17 cellular contexts compared by ENCODE assay signal in genomic region chr11:86476109-86476861, GRCh38.
DNase-seq lines count a peak whose midpoint lies in the region; ATAC-seq and TF ChIP-seq lines count a peak whose summit lies in the region.
"Had no signal": no experiment of that assay in that cellular context is flagged by ENCODE, and none has a peak within 500 bp of the region (broad histone marks: within the 10 kb centered on the region; RNA-seq: fewer than 3 reads in every experiment).

No MANE protein-coding gene starts in this region.

- intact Hi-C loops in body of pancreas (cut with DNase I), result no loop called here
- intact Hi-C loops in left ventricle myocardium superior (cut with micrococcal nuclease), result no loop called here
- intact Hi-C loops in CD4-positive, alpha-beta T cell (cut with DNase I, micrococcal nuclease), result no loop called here
- intact Hi-C loops in activated T-helper 2 cell treated with anti-CD3 and anti-CD28 coated beads, Interferon-gamma antibody, Interleukin-2, Interleukin-4, amounts not matched to agents 10 μg/mL and 5 μg/mL and 100 μg/mL, durations not matched to agents 14 hours and 24 hours and 36 hours (cut with micrococcal nuclease), result no loop called here

- peaks cover 2% of the 10 kb centered on the region for H3K27me3 Mint-ChIP-seq in nephron progenitor cell (ENCODE audit: low read depth, poor library complexity)
- no peaks in the 10 kb centered on the region for H3K27me3 Mint-ChIP-seq in type B pancreatic cell
- no peaks in the 10 kb centered on the region for H3K27me3 Mint-ChIP-seq in CD4-positive, alpha-beta T cell
- H3K27me3 Mint-ChIP-seq in activated T-helper 2 cell treated with anti-CD3 and anti-CD28 coated beads, Interferon-gamma antibody, Interleukin-2, Interleukin-4, amounts not matched to agents 10 μg/mL and 5 μg/mL and 100 μg/mL, durations not matched to agents 14 hours and 24 hours and 36 hours (ENCODE audit: low read depth), result no peaks in the 10 kb centered on the region
- H3K27me3 Mint-ChIP-seq: CD4-positive, CD25-positive, alpha-beta regulatory T cell had no signal

- peak overlapping the region in 1 of 4 donors; percentile 10 for H3K27ac ChIP-seq in body of pancreas
- H3K27ac ChIP-seq in CD4-positive, alpha-beta T cell (ENCODE audit: low read depth, low read length), result no peak overlapping the region
- H3K27ac ChIP-seq: pancreas, SK-N-MC, WERI-Rb-1 had no signal

- no peak for TF ChIP-seq POLR2A in body of pancreas (IDR thresholded peaks at IDR 0.05)

- no peak for DNase-seq in body of pancreas
- DNase-seq in left ventricle myocardium superior, result no peak
- DNase-seq in nephron progenitor cell, result no peak
- DNase-seq in type B pancreatic cell (ENCODE audit: extremely low spot score, unreplicated experiment), result no peak
- DNase-seq in CD4-positive, alpha-beta T cell, result no peak
- DNase-seq in activated T-helper 2 cell treated with anti-CD3 and anti-CD28 coated beads, Interferon-gamma antibody, Interleukin-2, Interleukin-4, amounts not matched to agents 10 μg/mL and 5 μg/mL and 100 μg/mL, durations not matched to agents 14 hours and 24 hours and 36 hours (ENCODE audit: low spot score), result no peak
- DNase-seq in GF-D8 (lab: John Stamatoyannopoulos, UW), result no peak
- no peak for DNase-seq in NCI-H526 (lab: John Stamatoyannopoulos, UW)
- DNase-seq: CD4-positive, CD25-positive, alpha-beta regulatory T cell; HCEC 1CT; kidney glomerular epithelial cell; NCI-H2107; pancreas; stimulated activated CD4-positive, alpha-beta T cell treated with anti-CD3 and anti-CD28 coated beads, Interleukin-2, amount 100 ng/mL, for 24 hours; WERI-Rb-1 had no signal

- H3K4me1 ChIP-seq in body of pancreas, result no peaks in the 10 kb centered on the region

- no peak overlapping the region for H3K4me3 ChIP-seq in body of pancreas
- H3K4me3 ChIP-seq: pancreas, SK-N-MC had no signal

- POLR2A ChIA-PET in CD4-positive, alpha-beta T cell (lab: Charles Lee), result no interaction called here

- ATAC-seq in body of pancreas (peak; percentile 25), left ventricle myocardium superior (peak; percentile 80)
- no peak for ATAC-seq in CD4-positive, alpha-beta T cell (ENCODE audit: poor library complexity)
- ATAC-seq: activated naive CD4-positive, alpha-beta T cell treated with anti-CD3 and anti-CD28 coated beads, Interleukin-2, amount 50 U/mL, for 72 hours had no signal

- peaks cover 4% of the 10 kb centered on the region for H3K9me3 Mint-ChIP-seq in nephron progenitor cell
- peaks cover 5% of the 10 kb centered on the region for H3K9me3 Mint-ChIP-seq in type B pancreatic cell
- no peaks in the 10 kb centered on the region for H3K9me3 Mint-ChIP-seq in CD4-positive, alpha-beta T cell
- no peaks in the 10 kb centered on the region for H3K9me3 Mint-ChIP-seq in activated T-helper 2 cell treated with anti-CD3 and anti-CD28 coated beads, Interferon-gamma antibody, Interleukin-2, Interleukin-4, amounts not matched to agents 10 μg/mL and 5 μg/mL and 100 μg/mL, durations not matched to agents 14 hours and 24 hours and 36 hours
- H3K9me3 Mint-ChIP-seq: activated naive CD4-positive, alpha-beta T cell treated with anti-CD3 and anti-CD28 coated beads, Interleukin-2, amount 50 U/mL, for 72 hours had no signal

- H3K27me3 ChIP-seq in body of pancreas, result no peaks in the 10 kb centered on the region
- H3K27me3 ChIP-seq in CD4-positive, alpha-beta T cell (ENCODE audit: control insufficient read depth, insufficient read depth, low read length), result no peaks in the 10 kb centered on the region
- H3K27me3 ChIP-seq: pancreas had no signal

- H3K4me3 Mint-ChIP-seq in nephron progenitor cell (no peak overlapping the region), type B pancreatic cell (peak overlapping the region; percentile 18)
- H3K4me3 Mint-ChIP-seq in CD4-positive, alpha-beta T cell, result no peak overlapping the region
- H3K4me3 Mint-ChIP-seq in activated T-helper 2 cell treated with anti-CD3 and anti-CD28 coated beads, Interferon-gamma antibody, Interleukin-2, Interleukin-4, amounts not matched to agents 10 μg/mL and 5 μg/mL and 100 μg/mL, durations not matched to agents 14 hours and 24 hours and 36 hours (ENCODE audit: low read depth), result no peak overlapping the region
- H3K4me3 Mint-ChIP-seq: CD4-positive, CD25-positive, alpha-beta regulatory T cell had no signal

- H3K27ac Mint-ChIP-seq in nephron progenitor cell, result peak overlapping the region; percentile 78
- peak overlapping the region; percentile 7 for H3K27ac Mint-ChIP-seq in type B pancreatic cell
- no peak overlapping the region for H3K27ac Mint-ChIP-seq in CD4-positive, alpha-beta T cell
- H3K27ac Mint-ChIP-seq in activated T-helper 2 cell treated with anti-CD3 and anti-CD28 coated beads, Interferon-gamma antibody, Interleukin-2, Interleukin-4, amounts not matched to agents 10 μg/mL and 5 μg/mL and 100 μg/mL, durations not matched to agents 14 hours and 24 hours and 36 hours, result no peak overlapping the region
- H3K27ac Mint-ChIP-seq: activated naive CD4-positive, alpha-beta T cell treated with anti-CD3 and anti-CD28 coated beads, Interleukin-2, amount 50 U/mL, for 72 hours; CD4-positive, CD25-positive, alpha-beta regulatory T cell had no signal

- no peaks in the 10 kb centered on the region for H3K9me3 ChIP-seq in body of pancreas
- no peaks in the 10 kb centered on the region for H3K9me3 ChIP-seq in CD4-positive, alpha-beta T cell (ENCODE audit: control insufficient read depth, low read length)
- H3K9me3 ChIP-seq: pancreas had no signal

- TF ChIP-seq CTCF in body of pancreas (IDR thresholded peaks at IDR 0.05) (no peak), nephron progenitor cell (IDR thresholded peaks at IDR 0.05) (no peak), type B pancreatic cell (conservative IDR thresholded peaks at IDR 0.05) (no peak)
- no peak for TF ChIP-seq CTCF in CD4-positive, alpha-beta T cell (IDR thresholded peaks at IDR 0.05)

- peaks cover 59% of the 10 kb centered on the region for H3K4me1 Mint-ChIP-seq in nephron progenitor cell
- peaks cover 15% of the 10 kb centered on the region for H3K4me1 Mint-ChIP-seq in type B pancreatic cell (ENCODE audit: unreplicated experiment)
- H3K4me1 Mint-ChIP-seq in CD4-positive, alpha-beta T cell (ENCODE audit: low read depth), result no peaks in the 10 kb centered on the region
- H3K4me1 Mint-ChIP-seq in activated T-helper 2 cell treated with anti-CD3 and anti-CD28 coated beads, Interferon-gamma antibody, Interleukin-2, Interleukin-4, amounts not matched to agents 10 μg/mL and 5 μg/mL and 100 μg/mL, durations not matched to agents 14 hours and 24 hours and 36 hours (ENCODE audit: low read depth), result peaks cover 5% of the 10 kb centered on the region
- H3K4me1 Mint-ChIP-seq: CD4-positive, CD25-positive, alpha-beta regulatory T cell had no signal

- H3K36me3 ChIP-seq in body of pancreas (replicated peaks in 1 of 2; ENCODE audit: insufficient read depth in 1 of 2, low read depth in 2 of 2), result no peaks in the 10 kb centered on the region
- H3K36me3 ChIP-seq: pancreas had no signal

- CTCF ChIA-PET in CD4-positive, alpha-beta T cell (lab: Charles Lee), result no interaction called here

- H3K36me3 Mint-ChIP-seq in nephron progenitor cell (ENCODE audit: low read depth) (peaks cover 4% of the 10 kb centered on the region), type B pancreatic cell (peaks cover 14% of the 10 kb centered on the region)
- H3K36me3 Mint-ChIP-seq in CD4-positive, alpha-beta T cell (ENCODE audit: low read depth), result no peaks in the 10 kb centered on the region
- no peaks in the 10 kb centered on the region for H3K36me3 Mint-ChIP-seq in activated T-helper 2 cell treated with anti-CD3 and anti-CD28 coated beads, Interferon-gamma antibody, Interleukin-2, Interleukin-4, amounts not matched to agents 10 μg/mL and 5 μg/mL and 100 μg/mL, durations not matched to agents 14 hours and 24 hours and 36 hours (ENCODE audit: low read depth)

- 79 to 85% methylated on average over 6 of the region's 6 CpGs for WGBS in body of pancreas, 2 donors

Comparison
In these comparisons a context has a peak if more than half of its experiments do, and no peak if none do; other contexts are left out.
1. H3K27ac Mint-ChIP-seq: peak in nephron progenitor cell (single experiment) and type B pancreatic cell (single experiment); none in CD4-positive, alpha-beta T cell (single experiment) and activated T-helper 2 cell treated with anti-CD3 and anti-CD28 coated beads, Interferon-gamma antibody, Interleukin-2, Interleukin-4, amounts not matched to agents 10 μg/mL and 5 μg/mL and 100 μg/mL, durations not matched to agents 14 hours and 24 hours and 36 hours (single experiment).